8 cellular contexts compared by ENCODE assay signal in the genomic region with DNA sequence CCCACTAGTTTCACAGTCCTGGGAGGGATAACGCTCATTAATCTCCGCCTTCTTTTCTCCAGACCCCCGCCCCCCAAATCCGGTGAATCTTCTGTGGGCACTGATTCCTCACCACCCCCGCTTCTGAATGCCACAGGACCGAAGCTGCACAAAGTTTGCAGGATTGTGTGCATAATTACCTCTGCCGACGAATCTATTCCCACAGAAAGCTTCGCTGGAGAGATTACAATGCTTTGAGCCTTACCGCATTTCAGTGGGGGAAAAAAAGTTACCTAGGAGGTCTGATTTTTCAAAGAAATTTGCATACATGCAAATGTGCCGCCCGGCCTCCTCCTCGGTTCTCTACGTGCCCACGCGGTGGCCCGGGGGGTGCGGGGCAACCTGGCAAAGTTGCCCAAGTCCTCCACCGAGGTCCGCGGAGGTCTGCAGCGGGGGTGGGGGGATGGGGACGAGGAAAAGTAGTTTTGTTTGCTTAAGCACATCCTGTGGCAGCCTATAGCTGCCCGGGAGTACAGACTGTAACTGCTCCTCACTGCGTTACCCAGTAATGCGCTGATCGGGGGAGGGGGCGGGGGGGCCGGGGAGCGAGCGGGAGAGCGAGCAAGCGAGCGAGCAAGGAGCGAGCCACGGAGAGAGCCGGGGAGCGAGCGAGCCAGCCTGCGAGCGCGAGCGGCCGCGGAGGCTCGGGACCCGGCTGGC. TPM values are rescaled to one million over a fixed set of nuclear protein-coding genes. Genes with fewer than 3 reads are reported as not detected.
DNase-seq lines count a peak whose midpoint lies in the region; ATAC-seq and TF ChIP-seq lines count a peak whose summit lies in the region.

No MANE protein-coding gene starts in this region.

- H3F3A ChIP-seq in GM23338 (replicated peaks; ENCODE audit: low read depth), result 0 out of 2 replicates have a peak, but pooled peaks cover 6% of the 10 kb centered on the region

- no peak for TF ChIP-seq EP300 in esophagus muscularis mucosa (IDR thresholded peaks at IDR 0.05)

- WGBS in esophagus muscularis mucosa, result under 1% methylated on average over 21 of the region's 47 CpGs
- WGBS in testis, 2 donors, result 1% methylated on average over 18 to 46 of the region's 47 CpGs

- peak; percentile 70 for DNase-seq in GM23338 (ENCODE audit: low spot score)
- DNase-seq in NCI-H748 (lab: John Stamatoyannopoulos, UW; ENCODE audit: unreplicated experiment), result peak; percentile 74
- peak; percentile 74 to 76 for DNase-seq in activated T-cell treated with anti-CD3 and anti-CD28 coated beads, Interleukin-2, amount 50 U/mL, for 72 hours
- no peak for DNase-seq in esophagus muscularis mucosa (ENCODE audit: extremely low spot score)
- peak; percentile 53 for DNase-seq in naive B cell
- peak; percentile 60 for DNase-seq in testis
- no peak for DNase-seq in NOMO-1 treated with dmso at 0.1 percent for 144 hours (lab: John Stamatoyannopoulos, UW; ENCODE audit: unreplicated experiment)
- DNase-seq in MV-4-11 (lab: John Stamatoyannopoulos, UW), result no peak

- no peaks in the 10 kb centered on the region for H3K9me3 ChIP-seq in esophagus muscularis mucosa
- H3K9me3 ChIP-seq in testis, result no peaks in the 10 kb centered on the region

- intact Hi-C loops in esophagus muscularis mucosa (cut with DNase I) (loop anchor here (2.0 to 10.0 kb wide), 2 partner anchors 25 to 163 kb away; no protein-coding TSS in a partner anchor), testis (cut with DNase I; ENCODE audit: low total_unique reads) (no loop called here)

- peak overlapping the region; percentile 58 for H3K4me3 ChIP-seq in GM23338
- H3K4me3 ChIP-seq in esophagus muscularis mucosa, result peak overlapping the region; percentile 71 to 96 (median 88)
- H3K4me3 ChIP-seq in testis, result peak overlapping the region; percentile 82 to 91

- H2AFZ ChIP-seq in GM23338, result peak overlapping the region; percentile 77; the same call in 1 of the 2 replicates

- H3K79me2 ChIP-seq in GM23338 (replicated peaks; ENCODE audit: insufficient read depth), result no peaks in the 10 kb centered on the region; the same call in 1 of the 2 replicates

- H3K27ac ChIP-seq in GM23338 (ENCODE audit: low read depth) (no peak overlapping the region), esophagus muscularis mucosa (replicated peaks in 1 of 4) (peak overlapping the region; percentile 97 to 98 (median 98)), testis (peak overlapping the region; percentile 71 to 97)

- ATAC-seq in GM23338 (peak; percentile 7), naive B cell (ENCODE audit: low read depth in 2 of 2) (no peak)
- ATAC-seq in activated T-cell treated with anti-CD3 and anti-CD28 coated beads, Interleukin-2, amount 50 U/mL, for 72 hours (replicated peaks in 1 of 2), result peak; percentile 25 to 34

- peaks cover 37% of the 10 kb centered on the region for H3K4me1 Mint-ChIP-seq in GM23338
- peaks cover 49% of the 10 kb centered on the region for H3K4me1 Mint-ChIP-seq in activated T-cell treated with anti-CD3 and anti-CD28 coated beads, Interleukin-2, amount 50 U/mL, for 72 hours (ENCODE audit: low read depth)
- peaks cover 26 to 48% (median 40%) of the 10 kb centered on the region in 3 donors for H3K4me1 Mint-ChIP-seq in naive B cell

- H3K27me3 ChIP-seq in GM23338 (ENCODE audit: insufficient read depth) (peaks cover 82% of the 10 kb centered on the region), esophagus muscularis mucosa (no peaks in the 10 kb centered on the region), testis (no peaks in the 10 kb centered on the region)

- H3K9me2 ChIP-seq in GM23338 (ENCODE audit: insufficient read depth), result no peaks in the 10 kb centered on the region

- H3K36me3 ChIP-seq in GM23338 (ENCODE audit: insufficient read depth) (no peaks in the 10 kb centered on the region), esophagus muscularis mucosa (no peaks in the 10 kb centered on the region), testis (ENCODE audit: low read depth, missing control alignments) (no peaks in the 10 kb centered on the region)

- H3K27ac Mint-ChIP-seq in GM23338 (no peak overlapping the region), naive B cell (no peak overlapping the region)
- H3K27ac Mint-ChIP-seq in activated T-cell treated with anti-CD3 and anti-CD28 coated beads, Interleukin-2, amount 50 U/mL, for 72 hours, result no peak overlapping the region

- H3K36me3 Mint-ChIP-seq in GM23338 (ENCODE audit: low read depth) (peaks cover 3% of the 10 kb centered on the region; the same call in 1 of the 3 replicates), naive B cell (no peaks in the 10 kb centered on the region)
- H3K36me3 Mint-ChIP-seq in activated T-cell treated with anti-CD3 and anti-CD28 coated beads, Interleukin-2, amount 50 U/mL, for 72 hours (ENCODE audit: insufficient read depth in 2 of 2), result peaks cover 3 to 7% of the 10 kb centered on the region in 2 donors

- H3K4me1 ChIP-seq in GM23338 (ENCODE audit: insufficient read depth) (peaks cover 43% of the 10 kb centered on the region), esophagus muscularis mucosa (peaks cover 36 to 61% (median 55%) of the 10 kb centered on the region in 4 donors), testis (peaks cover 40% of the 10 kb centered on the region)

- H3K27me3 Mint-ChIP-seq in GM23338 (ENCODE audit: insufficient read depth, low read depth, poor library complexity) (peaks cover 60% of the 10 kb centered on the region), naive B cell (peaks cover 44 to 66% (median 55%) of the 10 kb centered on the region in 3 donors)
- H3K27me3 Mint-ChIP-seq in activated T-cell treated with anti-CD3 and anti-CD28 coated beads, Interleukin-2, amount 50 U/mL, for 72 hours (ENCODE audit: low read depth), result peaks cover 30% of the 10 kb centered on the region

- peaks cover 8% of the 10 kb centered on the region; the same call in 1 of the 2 replicates for H4K20me1 ChIP-seq in GM23338 (replicated peaks; ENCODE audit: insufficient read depth)

- TF ChIP-seq CTCF in GM23338 (conservative IDR thresholded peaks at IDR 0.05; ENCODE audit: low read depth in 2 of 2), result no peak
- no peak for TF ChIP-seq CTCF in esophagus muscularis mucosa (IDR thresholded peaks at IDR 0.05)
- TF ChIP-seq CTCF in testis (IDR thresholded peaks at IDR 0.05), result no peak

- TF ChIP-seq POLR2A in esophagus muscularis mucosa (IDR thresholded peaks at IDR 0.05; ENCODE audit: low read depth), result no peak
- no peak for TF ChIP-seq POLR2A in testis (IDR thresholded peaks at IDR 0.05)

- H3K9me3 Mint-ChIP-seq in GM23338 (peaks cover 2% of the 10 kb centered on the region; the same call in 2 of the 3 replicates), naive B cell (peaks cover 0 to 2% (median 0%) of the 10 kb centered on the region in 7 donors)
- H3K9me3 Mint-ChIP-seq in activated T-cell treated with anti-CD3 and anti-CD28 coated beads, Interleukin-2, amount 50 U/mL, for 72 hours, result no peaks in the 10 kb centered on the region

- H3K4me3 Mint-ChIP-seq in GM23338 (peak overlapping the region; percentile 78), naive B cell (peak overlapping the region; percentile 52 to 94 (median 78))
- H3K4me3 Mint-ChIP-seq in activated T-cell treated with anti-CD3 and anti-CD28 coated beads, Interleukin-2, amount 50 U/mL, for 72 hours, result peak overlapping the region; percentile 78 to 83

- H3K4me2 ChIP-seq in GM23338, result peak overlapping the region; percentile 79

TF ChIP-seq in GM23338, 12 proteins besides CTCF, POLR2A, EP300 and RAD21:
- peak; percentile 25 for TF ChIP-seq EZH2 (IDR thresholded peaks at IDR 0.05; ENCODE audit: low read depth, unreplicated experiment)
- TF ChIP-seq JUNB (IDR thresholded peaks at IDR 0.05; ENCODE audit: unreplicated experiment), result no peak

RNA-seq across cellular contexts. Expression of gene NFIA, which starts 0.6 kb away (rescaled TPM):
- 0.97 and 2.5 TPM in 2 replicates for total RNA-seq in GM23338 (2014; rRNA removed; shearing (Covaris generic))
- 2.1 and 2.3 TPM in 2 replicates for polyA plus RNA-seq in GM23338 (2016; fragmentation: Nextera tagmentation; extraction: Ambion mirVana)
- total RNA-seq in activated T-cell treated with anti-CD3 and anti-CD28 coated beads, Interleukin-2, amount 50 U/mL, for 72 hours, result 10 to 100 TPM; 17.3 to 27.3 TPM
- 100 to 1,000 TPM; 134 to 183 (median 148) TPM for total RNA-seq in esophagus muscularis mucosa
- polyA plus RNA-seq in naive B cell (ENCODE audit: low read depth in 6 of 6), result 1 to 10 TPM in 4 of 6 donors, under 1 TPM in 2; 0.77 to 5.7 (median 1.4) TPM
- total RNA-seq in testis, result 10 to 100 TPM; 53.5 to 78.9 TPM
- polyA plus RNA-seq in testis (ENCODE audit: insufficient read depth, low read depth, low replicate concordance), result 11.6 TPM

Comparison
In these comparisons a context has a peak if more than half of its experiments do, and no peak if none do; other contexts are left out.
1. ATAC-seq: peak in GM23338 (single experiment) and activated T-cell treated with anti-CD3 and anti-CD28 coated beads, Interleukin-2, amount 50 U/mL, for 72 hours (2 of 2); none in naive B cell (0 of 2).
2. DNase-seq: peak in GM23338 (single experiment), NCI-H748 (single experiment), activated T-cell treated with anti-CD3 and anti-CD28 coated beads, Interleukin-2, amount 50 U/mL, for 72 hours (2 of 2), naive B cell (single experiment) and testis (single experiment); none in esophagus muscularis mucosa (single experiment), NOMO-1 treated with dmso at 0.1 percent for 144 hours (single experiment) and MV-4-11 (single experiment).
3. Peak in every context shown above with its lines, with median percentiles within 50 percentile points of each other: H3K4me3 ChIP-seq and H3K4me3 Mint-ChIP-seq.